Comparison of ENCODE assay signal across 9 cellular contexts in the genomic region with DNA sequence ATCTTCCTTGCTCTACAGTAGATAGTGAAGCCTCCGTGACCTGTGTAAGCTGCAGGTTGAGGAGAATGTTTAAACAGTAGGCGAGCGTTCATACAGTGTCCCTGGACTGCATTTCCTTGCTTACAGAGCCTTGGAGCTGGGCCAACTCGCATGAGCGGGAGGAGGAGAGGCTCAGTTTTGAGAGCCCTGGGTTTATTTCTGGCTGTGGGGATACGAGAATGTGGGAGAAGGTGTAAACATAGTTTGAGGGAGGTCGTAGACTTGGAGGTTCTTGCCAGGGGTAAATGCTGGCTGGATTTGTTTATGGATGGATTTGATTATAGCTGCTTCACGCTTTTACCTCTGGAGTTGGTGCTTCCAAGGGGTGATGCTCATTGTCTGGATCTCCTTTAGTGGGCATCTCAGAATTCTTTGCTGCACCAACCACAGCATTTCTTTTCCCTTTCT. TPM values are rescaled to one million over a fixed set of nuclear protein-coding genes. Genes with fewer than 3 reads are reported as not detected.
DNase-seq lines count a peak whose midpoint lies in the region; ATAC-seq and TF ChIP-seq lines count a peak whose summit lies in the region.
"Had no signal": no experiment of that assay in that cellular context is flagged by ENCODE, and none has a peak within 500 bp of the region (broad histone marks: within the 10 kb centered on the region; RNA-seq: fewer than 3 reads in every experiment).

No MANE protein-coding gene starts in this region.

- CTCF ChIA-PET in activated naive CD4-positive, alpha-beta T cell treated with anti-CD3 and anti-CD28 coated beads for 36 hours (lab: Charles Lee): no interaction called here

- H2AFZ ChIP-seq in mesenchymal stem cell (ENCODE audit: low read depth, low read length): no peak overlapping the region

- TF ChIP-seq CTCF in right atrium auricular region (IDR thresholded peaks at IDR 0.05) (no peak), colonic mucosa (IDR thresholded peaks at IDR 0.05) (no peak)

- H2BK12ac ChIP-seq in mesenchymal stem cell (ENCODE audit: low read length in 2 of 2): no peak overlapping the region

- H3K23ac ChIP-seq in mesenchymal stem cell (ENCODE audit: low read length in 2 of 2): no peak overlapping the region

- no peak overlapping the region for H2BK5ac ChIP-seq in mesenchymal stem cell (ENCODE audit: low read depth, low read length, poor library complexity, severe bottlenecking)

- ATAC-seq in Right ventricle myocardium inferior: peak; percentile 60
- ATAC-seq in HG02973 (IDR thresholded peaks at IDR 0.05; ENCODE audit: unreplicated experiment): no peak
- ATAC-seq in GM21381 (IDR thresholded peaks at IDR 0.05; ENCODE audit: unreplicated experiment): no peak
- ATAC-seq: natural killer cell treated with Interleukin-12 subunit alpha and Interleukin-12 subunit beta and Interleukin-15 and Interleukin-18, amount 100 ng/mL, for 72 hours had no signal

- peak overlapping the region in 1 of 2 donors; percentile 72 for H3K9ac ChIP-seq in colonic mucosa (ENCODE audit: low read depth in 2 of 2, low read length in 2 of 2)
- H3K9ac ChIP-seq in mesenchymal stem cell (ENCODE audit: low read length): no peak overlapping the region

- peaks cover 2% of the 10 kb centered on the region for H3K27me3 Mint-ChIP-seq in activated naive CD4-positive, alpha-beta T cell treated with anti-CD3 and anti-CD28 coated beads for 36 hours (ENCODE audit: low read depth)
- H3K27me3 Mint-ChIP-seq: natural killer cell treated with Interleukin-12 subunit alpha and Interleukin-12 subunit beta and Interleukin-15 and Interleukin-18, amount 100 ng/mL, for 72 hours had no signal

- peak overlapping the region; percentile 43 for H2AK5ac ChIP-seq in mesenchymal stem cell (ENCODE audit: low read length, severe bottlenecking)

- H3K9me3 ChIP-seq in right atrium auricular region (no peaks in the 10 kb centered on the region), colonic mucosa (no peaks in the 10 kb centered on the region), mesenchymal stem cell (ENCODE audit: control insufficient read depth, low read length) (no peaks in the 10 kb centered on the region)

- peaks cover 4% of the 10 kb centered on the region for H3K36me3 ChIP-seq in right atrium auricular region
- no peaks in the 10 kb centered on the region for H3K36me3 ChIP-seq in colonic mucosa
- peaks cover 8% of the 10 kb centered on the region in 2 experiments for H3K36me3 ChIP-seq in mesenchymal stem cell (ENCODE audit: control insufficient read depth in 1 of 2, insufficient read depth in 2 of 2, low read depth in 1 of 2, low read length in 2 of 2)

- no peak overlapping the region for H3K4me3 ChIP-seq in right atrium auricular region
- no peak overlapping the region for H3K4me3 ChIP-seq in colonic mucosa
- H3K4me3 ChIP-seq in mesenchymal stem cell (ENCODE audit: insufficient read depth in 1 of 2, low read depth in 1 of 2, low read length in 2 of 2): no peak overlapping the region

- peak overlapping the region; percentile 31 for H4K8ac ChIP-seq in mesenchymal stem cell (ENCODE audit: low read length)

- H3K4me1 ChIP-seq in right atrium auricular region (peaks cover 0 to 61% of the 10 kb centered on the region in 2 donors), colonic mucosa (peaks cover 17% of the 10 kb centered on the region), mesenchymal stem cell (ENCODE audit: control insufficient read depth, insufficient read depth, low read depth, low read length) (peaks cover 26% of the 10 kb centered on the region)

- no peak overlapping the region for H3K4me3 Mint-ChIP-seq in activated naive CD4-positive, alpha-beta T cell treated with anti-CD3 and anti-CD28 coated beads for 36 hours
- H3K4me3 Mint-ChIP-seq: natural killer cell treated with Interleukin-12 subunit alpha and Interleukin-12 subunit beta and Interleukin-15 and Interleukin-18, amount 100 ng/mL, for 72 hours had no signal

- intact Hi-C loops in Right ventricle myocardium inferior (cut with DNase I) (no loop called here), colonic mucosa (cut with DNase I) (no loop called here)
- intact Hi-C loops in activated naive CD4-positive, alpha-beta T cell treated with anti-CD3 and anti-CD28 coated beads for 36 hours (cut with micrococcal nuclease): no loop called here

- H3K27me3 ChIP-seq in right atrium auricular region (no peaks in the 10 kb centered on the region), colonic mucosa (no peaks in the 10 kb centered on the region), mesenchymal stem cell (ENCODE audit: control insufficient read depth in 1 of 2, insufficient read depth in 1 of 2, low read length in 2 of 2) (no peaks in the 10 kb centered on the region)

- H3K4me2 ChIP-seq in mesenchymal stem cell (ENCODE audit: low read length, poor library complexity, severe bottlenecking): no peak overlapping the region

- H3K18ac ChIP-seq in mesenchymal stem cell (ENCODE audit: low read depth in 1 of 2, low read length in 2 of 2): no peak overlapping the region

- no peaks in the 10 kb centered on the region for H3K9me3 Mint-ChIP-seq in activated naive CD4-positive, alpha-beta T cell treated with anti-CD3 and anti-CD28 coated beads for 36 hours
- H3K9me3 Mint-ChIP-seq: natural killer cell treated with Interleukin-12 subunit alpha and Interleukin-12 subunit beta and Interleukin-15 and Interleukin-18, amount 100 ng/mL, for 72 hours had no signal

- H3K36me3 Mint-ChIP-seq in activated naive CD4-positive, alpha-beta T cell treated with anti-CD3 and anti-CD28 coated beads for 36 hours (ENCODE audit: low read depth): no peaks in the 10 kb centered on the region

- no peak overlapping the region for H3K27ac Mint-ChIP-seq in activated naive CD4-positive, alpha-beta T cell treated with anti-CD3 and anti-CD28 coated beads for 36 hours

- no peak overlapping the region for H3K14ac ChIP-seq in mesenchymal stem cell (ENCODE audit: low read length in 2 of 2)

- peaks cover 2% of the 10 kb centered on the region for H3K79me1 ChIP-seq in mesenchymal stem cell (replicated peaks; ENCODE audit: low read length, poor library complexity, severe bottlenecking)

- no peak overlapping the region for H2BK120ac ChIP-seq in mesenchymal stem cell (ENCODE audit: low read depth, low read length)

- DNase-seq in Right ventricle myocardium inferior (ENCODE audit: missing footprints) (peak; percentile 89), right atrium auricular region (ENCODE audit: low spot score) (no peak), colonic mucosa (peak; percentile 90), mesenchymal stem cell (peak; percentile 79), GDM1 (lab: John Stamatoyannopoulos, UW) (no peak)
- DNase-seq in activated naive CD4-positive, alpha-beta T cell treated with anti-CD3 and anti-CD28 coated beads for 36 hours: no peak

- peaks cover 15% of the 10 kb centered on the region for H3K4me1 Mint-ChIP-seq in activated naive CD4-positive, alpha-beta T cell treated with anti-CD3 and anti-CD28 coated beads for 36 hours (ENCODE audit: low read depth)

- no peak overlapping the region for H3K4ac ChIP-seq in mesenchymal stem cell (ENCODE audit: low read depth in 1 of 2, low read length in 2 of 2)

- 19% methylated on average over 8 of the region's 8 CpGs for WGBS in mesenchymal stem cell

- no peak overlapping the region for H3K27ac ChIP-seq in right atrium auricular region
- H3K27ac ChIP-seq in colonic mucosa: peak overlapping the region; percentile 53
- peak overlapping the region; percentile 5 for H3K27ac ChIP-seq in mesenchymal stem cell (ENCODE audit: low read length, poor library complexity, severe bottlenecking)

- H2BK15ac ChIP-seq in mesenchymal stem cell (ENCODE audit: low read depth, poor library complexity, severe bottlenecking): no peak overlapping the region

- H4K91ac ChIP-seq in mesenchymal stem cell (ENCODE audit: low read length): no peak overlapping the region

RNA-seq across cellular contexts. Expression of a gene that starts 20.8 kb away (rescaled TPM):
- total RNA-seq in Right ventricle myocardium inferior (21.7 TPM), right atrium auricular region (10 to 100 TPM; 49.1 to 71.3 TPM), colonic mucosa (10 to 100 TPM; 55.7 to 90.7 TPM)
- polyA plus RNA-seq in mesenchymal stem cell (2013, experiment 1 of 2): 70.6 TPM
- polyA plus RNA-seq in mesenchymal stem cell (2013, experiment 2 of 2): 70.6 TPM
- total RNA-seq in activated naive CD4-positive, alpha-beta T cell treated with anti-CD3 and anti-CD28 coated beads for 36 hours: 1 to 10 TPM; 3.1 to 3.3 TPM

Comparison
In these comparisons a context has a peak if more than half of its experiments do, and no peak if none do; other contexts are left out.
1. DNase-seq: peak in Right ventricle myocardium inferior (single experiment), colonic mucosa (single experiment) and mesenchymal stem cell (single experiment); none in right atrium auricular region (single experiment), activated naive CD4-positive, alpha-beta T cell treated with anti-CD3 and anti-CD28 coated beads for 36 hours (single experiment) and GDM1 (single experiment).
2. H3K27ac ChIP-seq: peak in colonic mucosa (single experiment) and mesenchymal stem cell (single experiment); none in right atrium auricular region (0 of 2).